ENCODE assay signal across 25 cellular contexts in the genomic region with DNA sequence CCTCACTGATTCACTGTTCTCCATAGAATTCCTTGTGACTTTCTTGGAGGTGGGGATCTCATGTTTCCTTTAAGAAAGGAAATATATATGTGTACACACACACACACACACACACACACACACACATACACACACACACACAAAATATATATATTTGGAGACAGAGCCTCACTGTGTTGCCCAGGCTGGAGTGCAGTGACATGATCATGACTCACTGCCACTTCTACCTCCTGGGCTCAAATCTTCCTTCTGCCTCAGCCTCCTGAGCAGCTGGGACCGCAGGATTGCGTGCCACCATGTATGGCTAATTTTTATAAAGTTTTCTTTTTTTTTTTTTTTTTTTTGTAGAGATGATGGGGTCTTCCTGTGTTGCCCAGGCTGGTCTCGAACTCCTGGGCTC. TPM values are rescaled to one million over a fixed set of nuclear protein-coding genes. Genes with fewer than 3 reads are reported as not detected.
DNase-seq lines count a peak whose midpoint lies in the region; ATAC-seq, FAIRE-seq and TF ChIP-seq lines count a peak whose summit lies in the region.
"Had no signal": no experiment of that assay in that cellular context is flagged by ENCODE, and none has a peak within 500 bp of the region (broad histone marks: within the 10 kb centered on the region; RNA-seq: fewer than 3 reads in every experiment).

No MANE protein-coding gene starts in this region.

- H3K27ac Mint-ChIP-seq in astrocyte (ENCODE audit: unreplicated experiment) = no peak overlapping the region
- H3K27ac Mint-ChIP-seq: CD4-positive, CD25-positive, alpha-beta regulatory T cell had no signal

- H3K4me3 ChIP-seq in IMR-90 (ENCODE audit: insufficient read depth, low read depth, low read length) (no peak overlapping the region), astrocyte (ENCODE audit: insufficient read depth, low read depth, low read length) (no peak overlapping the region), suprapubic skin (no peak overlapping the region)
- H3K4me3 ChIP-seq: BLaER1, GM12878 had no signal

- H3K4me1 Mint-ChIP-seq in astrocyte (ENCODE audit: low read depth, unreplicated experiment) = peaks cover 2% of the 10 kb centered on the region
- H3K4me1 Mint-ChIP-seq: CD4-positive, CD25-positive, alpha-beta regulatory T cell had no signal

- H3K4me2 ChIP-seq in IMR-90 (ENCODE audit: low read depth, low read length) = no peak overlapping the region
- no peak overlapping the region for H3K4me2 ChIP-seq in astrocyte (ENCODE audit: low read length)
- H3K4me2 ChIP-seq: BLaER1 had no signal

- dilution Hi-C loops in IMR-90 (cut with HindIII; ENCODE audit: low sequenced_read_pairs, unreplicated experiment) = no loop called here

- H3K79me2 ChIP-seq in astrocyte (ENCODE audit: insufficient read depth, low read length) = peaks cover 41% of the 10 kb centered on the region

- no peak overlapping the region for H3K4ac ChIP-seq in IMR-90 (ENCODE audit: low read depth, low read length)

- in situ Hi-C loops in IMR-90 (cut with MboI; ENCODE audit: low sequenced_read_pairs) = no loop called here

- H3K27ac ChIP-seq in IMR-90 (ENCODE audit: insufficient read depth, low read length) (no peak overlapping the region), astrocyte (ENCODE audit: low read depth, low read length) (peak overlapping the region; percentile 15), suprapubic skin (no peak overlapping the region)
- H3K27ac ChIP-seq: BLaER1, RWPE1 had no signal

- H4K8ac ChIP-seq in IMR-90 (ENCODE audit: low read depth in 2 of 2, low read length in 2 of 2) = no peak overlapping the region

- H3K36me3 ChIP-seq in IMR-90 (ENCODE audit: control insufficient read depth, insufficient read depth, low read length) = no peaks in the 10 kb centered on the region
- no peaks in the 10 kb centered on the region for H3K36me3 ChIP-seq in astrocyte (ENCODE audit: insufficient read depth, low read length)
- H3K36me3 ChIP-seq in suprapubic skin = no peaks in the 10 kb centered on the region
- H3K36me3 ChIP-seq: BLaER1 had no signal

- H4K5ac ChIP-seq in IMR-90 (ENCODE audit: low read depth, low read length) = no peak overlapping the region

- H3K14ac ChIP-seq in IMR-90 (replicated peaks; ENCODE audit: low read depth, low read length) = no peak overlapping the region

- H2AFZ ChIP-seq in IMR-90 (replicated peaks; ENCODE audit: low read length, poor library complexity) (no peak overlapping the region), astrocyte (ENCODE audit: low read depth, low read length) (no peak overlapping the region)

- no CpG with 5 or more reads among the region's 3 CpGs for WGBS in IMR-90 (ENCODE audit: extremely low coverage in 2 of 2, insufficient read length in 1 of 2), 2 experiments
- WGBS in suprapubic skin = 85% methylated on average over 3 of the region's 3 CpGs

- TF ChIP-seq POLR2A in IMR-90 (IDR thresholded peaks at IDR 0.05; ENCODE audit: low read depth, low read length) = no peak
- TF ChIP-seq POLR2A in suprapubic skin (IDR thresholded peaks at IDR 0.05) = no peak

- H2AK9ac ChIP-seq in IMR-90 (replicated peaks; ENCODE audit: low read depth, low read length, poor library complexity) = no peak overlapping the region

- H2AK5ac ChIP-seq in IMR-90 (ENCODE audit: low read depth, low read length) = no peak overlapping the region

- ATAC-seq in IMR-90 (ENCODE audit: low read depth) (no peak), HG02885 (IDR thresholded peaks at IDR 0.05; ENCODE audit: poor library complexity, unreplicated experiment) (no peak)
- ATAC-seq: GM12878 had no signal

- TF ChIP-seq EP300 in suprapubic skin (IDR thresholded peaks at IDR 0.05) = no peak

- H3K23ac ChIP-seq in IMR-90 (ENCODE audit: low read depth, low read length) = no peak overlapping the region

- H3K79me1 ChIP-seq in IMR-90 (ENCODE audit: low read depth in 1 of 2, low read length in 2 of 2) = peaks cover 4 to 59% of the 10 kb centered on the region in 2 experiments; a peak in 3 of 4 replicates

- TF ChIP-seq CTCF in IMR-90 (conservative IDR thresholded peaks at IDR 0.05; ENCODE audit: low read depth, low read length) (no peak), astrocyte (IDR thresholded peaks at IDR 0.05; ENCODE audit: insufficient read depth, low read depth, low read length) (no peak), suprapubic skin (IDR thresholded peaks at IDR 0.05) (no peak)

- H2BK15ac ChIP-seq in IMR-90 (ENCODE audit: low read depth, low read length) = no peak overlapping the region

- H3K9me3 Mint-ChIP-seq in astrocyte (ENCODE audit: unreplicated experiment) = no peaks in the 10 kb centered on the region

- intact Hi-C loops in IMR-90 (cut with micrococcal nuclease) = no loop called here

- peaks cover 2% of the 10 kb centered on the region for H3K4me1 ChIP-seq in IMR-90 (ENCODE audit: control insufficient read depth, insufficient read depth, low read length)
- H3K4me1 ChIP-seq in astrocyte (ENCODE audit: insufficient read depth, low read length) = peaks cover 10% of the 10 kb centered on the region
- no peaks in the 10 kb centered on the region for H3K4me1 ChIP-seq in suprapubic skin
- H3K4me1 ChIP-seq: BLaER1 had no signal

- no peak overlapping the region for H2BK5ac ChIP-seq in IMR-90 (ENCODE audit: low read depth, low read length, poor library complexity, severe bottlenecking)

- no peaks in the 10 kb centered on the region for H3K9me3 ChIP-seq in IMR-90 (ENCODE audit: control insufficient read depth, insufficient read depth, low read length)
- H3K9me3 ChIP-seq in astrocyte (ENCODE audit: insufficient read depth, low read depth, low read length) = no peaks in the 10 kb centered on the region
- H3K9me3 ChIP-seq in suprapubic skin = no peaks in the 10 kb centered on the region
- H3K9me3 ChIP-seq: BLaER1 had no signal

- TF ChIP-seq RAD21 in IMR-90 (IDR thresholded peaks at IDR 0.05; ENCODE audit: low read length) = no peak

- H3K4me3 Mint-ChIP-seq in astrocyte (ENCODE audit: unreplicated experiment) = no peak overlapping the region
- H3K4me3 Mint-ChIP-seq: CD4-positive, CD25-positive, alpha-beta regulatory T cell had no signal

- POLR2A ChIA-PET in IMR-90 (lab: Charles Lee; ENCODE audit: unreplicated experiment) = no interaction called here

- FAIRE-seq in astrocyte (lab: Jason Lieb, UNC) = no peak
- FAIRE-seq: A204.1, GM12878, H54 had no signal

- H3K9me1 ChIP-seq in IMR-90 (ENCODE audit: insufficient read depth, low read length) = peaks cover 6% of the 10 kb centered on the region; the same call in 1 of the 2 replicates

- no peak overlapping the region for H3K18ac ChIP-seq in IMR-90 (ENCODE audit: low read depth, low read length)

- CTCF ChIA-PET in IMR-90 (lab: Yijun Ruan, JAX) = no interaction called here

- DNase-seq in EH (ENCODE audit: low read depth) (peak; percentile 35), IMR-90 (peak; percentile 17), astrocyte (ENCODE audit: low read depth) (peak; percentile 25), foreskin melanocyte (peak; percentile 2), nucleus accumbens (lab: John Stamatoyannopoulos, UW) (no peak), suprapubic skin (ENCODE audit: low spot score in 2 of 2) (no peak)
- DNase-seq: CD4-positive, CD25-positive, alpha-beta regulatory T cell; DMS153; DND-41; GDM1; KG1; NCI-H1092; NCI-H1417 treated with DMSO at 0.1 percent for 48 hours; NCI-H1694 treated with DMSO at 0.1 percent for 48 hours; NCI-H2081; NCI-H2227 treated with DMSO at 0.1 percent for 48 hours; NCI-H526 treated with DMSO at 0.1 percent for 48 hours; SHP77; SW 1271 had no signal

- H3K27me3 ChIP-seq in IMR-90 (ENCODE audit: control insufficient read depth, insufficient read depth, low read length) (no peaks in the 10 kb centered on the region), astrocyte (ENCODE audit: insufficient read depth, low read length) (no peaks in the 10 kb centered on the region), suprapubic skin (no peaks in the 10 kb centered on the region)
- H3K27me3 ChIP-seq: BLaER1 had no signal

- no peak overlapping the region for H2BK20ac ChIP-seq in IMR-90 (ENCODE audit: low read depth, low read length)

- H3K56ac ChIP-seq in IMR-90 (ENCODE audit: extremely low read depth, insufficient read depth, low read length) = no peak overlapping the region

- H4K20me1 ChIP-seq in IMR-90 (ENCODE audit: insufficient read depth, low read length) (no peaks in the 10 kb centered on the region), astrocyte (ENCODE audit: insufficient read depth, low read length) (no peaks in the 10 kb centered on the region)
- H4K20me1 ChIP-seq: BLaER1 had no signal

- no TSS peak for BruUV-seq in IMR-90 (replicated peaks; lab: Mats Ljungman, UMichigan)

- no peaks in the 10 kb centered on the region for H3K36me3 Mint-ChIP-seq in astrocyte (ENCODE audit: low read depth, unreplicated experiment)
- H3K36me3 Mint-ChIP-seq: CD4-positive, CD25-positive, alpha-beta regulatory T cell had no signal

- peaks cover 2% of the 10 kb centered on the region for H3K27me3 Mint-ChIP-seq in astrocyte (ENCODE audit: low read depth, unreplicated experiment)

- H3K9ac ChIP-seq in IMR-90 (ENCODE audit: low read depth, low read length) (no peak overlapping the region), astrocyte (ENCODE audit: low read length) (no peak overlapping the region)
- H3K9ac ChIP-seq: BLaER1 had no signal

- no peak overlapping the region for H4K91ac ChIP-seq in IMR-90 (ENCODE audit: insufficient read depth, low read depth, low read length)

- H2BK120ac ChIP-seq in IMR-90 (ENCODE audit: low read depth, low read length) = no peak overlapping the region

TF ChIP-seq in IMR-90, 13 proteins besides CTCF, POLR2A, EP300 and RAD21 (continues in another document):
- TF ChIP-seq, protein P1, sequence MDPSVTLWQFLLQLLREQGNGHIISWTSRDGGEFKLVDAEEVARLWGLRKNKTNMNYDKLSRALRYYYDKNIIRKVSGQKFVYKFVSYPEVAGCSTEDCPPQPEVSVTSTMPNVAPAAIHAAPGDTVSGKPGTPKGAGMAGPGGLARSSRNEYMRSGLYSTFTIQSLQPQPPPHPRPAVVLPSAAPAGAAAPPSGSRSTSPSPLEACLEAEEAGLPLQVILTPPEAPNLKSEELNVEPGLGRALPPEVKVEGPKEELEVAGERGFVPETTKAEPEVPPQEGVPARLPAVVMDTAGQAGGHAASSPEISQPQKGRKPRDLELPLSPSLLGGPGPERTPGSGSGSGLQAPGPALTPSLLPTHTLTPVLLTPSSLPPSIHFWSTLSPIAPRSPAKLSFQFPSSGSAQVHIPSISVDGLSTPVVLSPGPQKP (IDR thresholded peaks at IDR 0.05; ENCODE audit: borderline replicate concordance, low read depth, low read length) = no peak
- no peak for TF ChIP-seq SMC3 (IDR thresholded peaks at IDR 0.05; ENCODE audit: low read depth, low read length)
- TF ChIP-seq RCOR1 (IDR thresholded peaks at IDR 0.05; ENCODE audit: insufficient replicate concordance, low read length) = no peak
- TF ChIP-seq RFX5 (IDR thresholded peaks at IDR 0.05; ENCODE audit: low read depth, low read length) = no peak
- no peak for TF ChIP-seq CEBPB (IDR thresholded peaks at IDR 0.05; ENCODE audit: low read depth, low read length)
- no peak for TF ChIP-seq CHD1 (IDR thresholded peaks at IDR 0.05; ENCODE audit: low read depth, low read length)

RNA-seq across cellular contexts. Expression of a gene that starts 45.9 kb away (rescaled TPM):
- total RNA-seq in IMR-90 (2012; rRNA removed) (45.8 and 74.7 TPM in 2 replicates), astrocyte (23.0 and 41.7 TPM in 2 replicates), suprapubic skin (100 to 1,000 TPM in 3 of 4 donors, 10 to 100 TPM in 1; 90.4 to 176 (median 139) TPM)
- 59.5 and 61.6 TPM in 2 replicates for polyA plus RNA-seq in IMR-90 (2012; rRNA removed)
- polyA plus RNA-seq in IMR-90 (2012; cell fraction: cytosol; rRNA removed) = 45.8 and 46.1 TPM in 2 replicates
- 15.1 and 31.6 TPM in 2 replicates for polyA plus RNA-seq in IMR-90 (2012; cell fraction: nucleus; rRNA removed; ENCODE audit: low replicate concordance)
- total RNA-seq: CD4-positive, CD25-positive, alpha-beta regulatory T cell; GM12878 had no signal
- polyA plus RNA-seq: CD4-positive, CD25-positive, alpha-beta regulatory T cell had no signal

Comparison
In these comparisons a context has a peak if more than half of its experiments do, and no peak if none do; other contexts are left out.
1. DNase-seq: peak in EH (single experiment), IMR-90 (single experiment), astrocyte (single experiment) and foreskin melanocyte (single experiment); none in nucleus accumbens (0 of 56) and suprapubic skin (0 of 2).